ENCODE assay signal across 12 cellular contexts in the genomic region with DNA sequence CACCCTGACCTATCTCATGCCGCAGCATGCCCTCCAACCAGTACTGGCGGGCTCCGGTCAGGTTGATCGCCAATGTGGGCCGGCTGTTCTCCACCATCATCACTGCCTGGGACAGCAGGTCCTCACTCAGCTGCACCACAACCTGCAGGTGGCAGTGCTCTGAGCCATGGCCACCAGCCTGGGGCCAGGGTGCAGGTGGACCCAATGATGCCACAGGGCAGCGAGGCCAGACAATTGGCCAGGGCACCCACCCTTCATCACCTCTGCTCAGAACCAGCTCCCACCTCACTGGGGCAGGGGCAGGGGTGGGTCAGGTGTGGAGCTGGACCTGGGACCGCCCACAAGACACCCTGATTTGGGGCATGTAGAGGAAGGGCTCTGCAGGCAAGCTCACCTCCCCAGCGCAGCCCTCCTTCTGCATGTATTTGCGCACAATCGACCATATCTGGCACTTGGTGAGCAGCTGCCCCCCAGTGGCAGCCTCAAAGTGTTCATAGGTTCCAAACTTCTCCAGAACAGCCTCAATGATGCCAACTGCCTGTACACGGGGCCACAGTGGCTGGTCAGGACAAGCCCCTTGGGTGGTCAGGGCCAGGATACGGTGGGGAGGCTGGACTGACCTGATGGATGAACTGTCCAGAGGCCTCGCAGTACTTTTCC. TPM values are rescaled to one million over a fixed set of nuclear protein-coding genes. Genes with fewer than 3 reads are reported as not detected.
DNase-seq lines count a peak whose midpoint lies in the region; TF ChIP-seq lines count a peak whose summit lies in the region.
"Had no signal": no experiment of that assay in that cellular context is flagged by ENCODE, and none has a peak within 500 bp of the region (broad histone marks: within the 10 kb centered on the region; RNA-seq: fewer than 3 reads in every experiment).

No MANE protein-coding gene starts in this region.

- H3F3A ChIP-seq in PC-9 (ENCODE audit: insufficient read depth, low read depth) = peaks cover 40% of the 10 kb centered on the region

- intact Hi-C loops in PC-9 (cut with micrococcal nuclease; ENCODE audit: unreplicated experiment) (no loop called here), esophagus squamous epithelium (cut with DNase I) (no loop called here)

- H3K27me3 ChIP-seq in PC-9 (ENCODE audit: insufficient read depth, low read depth) = no peaks in the 10 kb centered on the region
- H3K27me3 ChIP-seq in esophagus squamous epithelium = no peaks in the 10 kb centered on the region

- no peaks in the 10 kb centered on the region for H4K20me1 ChIP-seq in PC-9 (ENCODE audit: insufficient read depth)

- BruUV-seq in PC-9 (replicated peaks; lab: Mats Ljungman, UMichigan) = no TSS peak

- peaks cover 44% of the 10 kb centered on the region for H3K4me1 ChIP-seq in PC-9 (replicated peaks; ENCODE audit: insufficient read depth)
- H3K4me1 ChIP-seq in esophagus squamous epithelium = peaks cover 39 to 94% (median 59%) of the 10 kb centered on the region in 3 donors

- WGBS in esophagus squamous epithelium, 2 donors = 59 to 60% methylated on average over 6 to 8 of the region's 13 CpGs

- peak; percentile 24 for DNase-seq in COLO668 (lab: John Stamatoyannopoulos, UW; ENCODE audit: unreplicated experiment)
- no peak for DNase-seq in PC-9
- no peak for DNase-seq in esophagus squamous epithelium (lab: John Stamatoyannopoulos, UW)
- no peak for DNase-seq in NCI-H2227 (lab: John Stamatoyannopoulos, UW; ENCODE audit: unreplicated experiment)
- DNase-seq in NCI-H1092 (lab: John Stamatoyannopoulos, UW) = no peak
- no peak for DNase-seq in activated CD4-positive, alpha-beta T cell treated with anti-CD3 and anti-CD28 coated beads for 1 hour
- DNase-seq: activated CD4-positive, alpha-beta T cell treated with anti-CD3 and anti-CD28 coated beads for 48 hours; heart left ventricle; lower lobe of right lung; NCI-H1436; psoas muscle had no signal

- H3K9me2 ChIP-seq in PC-9 (ENCODE audit: insufficient read depth) = no peaks in the 10 kb centered on the region

- no peaks in the 10 kb centered on the region for H3K9me3 ChIP-seq in PC-9 (ENCODE audit: insufficient read depth, low read depth)
- no peaks in the 10 kb centered on the region for H3K9me3 ChIP-seq in esophagus squamous epithelium
- H3K9me3 ChIP-seq: heart left ventricle, lower lobe of right lung, psoas muscle had no signal

- H3K4me3 ChIP-seq in PC-9 = no peak overlapping the region
- no peak overlapping the region for H3K4me3 ChIP-seq in esophagus squamous epithelium
- H3K4me3 ChIP-seq: lower lobe of right lung, psoas muscle had no signal

- no peak for TF ChIP-seq POLR2A in esophagus squamous epithelium (IDR thresholded peaks at IDR 0.05)

- H2AFZ ChIP-seq in PC-9 = no peak overlapping the region

- POLR2A ChIA-PET in PC-9 (lab: Charles Lee; ENCODE audit: unreplicated experiment) = interaction anchor here (0.6 kb wide), 1 partner anchor 9 kb away, joined by 4 read pairs; no protein-coding TSS in a partner anchor

- H3K36me3 ChIP-seq in PC-9 (ENCODE audit: low read depth) = no peaks in the 10 kb centered on the region
- H3K36me3 ChIP-seq in esophagus squamous epithelium = peaks cover 0 to 12% (median 0%) of the 10 kb centered on the region in 3 donors

- CTCF ChIA-PET in PC-9 (lab: Charles Lee) = no interaction called here

- peaks cover 16% of the 10 kb centered on the region for H3K79me2 ChIP-seq in PC-9 (ENCODE audit: low read depth)

- peak overlapping the region; percentile 92 for H3K4me2 ChIP-seq in PC-9

- TF ChIP-seq CTCF in GM12873 (IDR thresholded peaks at IDR 0.05; ENCODE audit: insufficient read depth, low read depth, low read length, missing control alignments) (peak; percentile 33), PC-9 (conservative IDR thresholded peaks at IDR 0.05) (no peak; the same call in 1 of the 2 replicates), esophagus squamous epithelium (IDR thresholded peaks at IDR 0.05) (peak in 4 of 6 experiments; percentile 9 to 34 (median 20))

- H3K27ac ChIP-seq in PC-9 = no peak overlapping the region
- H3K27ac ChIP-seq in esophagus squamous epithelium = peak overlapping the region; percentile 74 to 90 (median 84)
- H3K27ac ChIP-seq: heart left ventricle, lower lobe of right lung, psoas muscle had no signal

RNA-seq across cellular contexts. Expression of a gene that starts 4.2 kb away (rescaled TPM):
- total RNA-seq in PC-9 (2021) = 21.7 and 24.6 TPM in 2 replicates
- 10 to 100 TPM in 3 of 4 donors, 1 to 10 TPM in 1; 8.8 to 18.8 (median 13.4) TPM for total RNA-seq in esophagus squamous epithelium

RNA-seq across cellular contexts. Expression of a gene that starts 9.2 kb away (rescaled TPM):
- total RNA-seq in PC-9 (2021) (68.0 and 76.8 TPM in 2 replicates), esophagus squamous epithelium (10 to 100 TPM; 25.1 to 56.1 (median 36.7) TPM)

RNA-seq across cellular contexts. Expression of a gene that starts 10.4 kb away (rescaled TPM):
- 0.35 TPM in 1 of 2 replicates, not detected in the other for total RNA-seq in PC-9 (2021)
- 1 to 10 TPM; 1.1 to 2.3 (median 1.4) TPM for total RNA-seq in esophagus squamous epithelium

RNA-seq across cellular contexts. Expression of a gene that starts 12.4 kb away (rescaled TPM):
- total RNA-seq in PC-9 (2021) = 78.4 and 82.5 TPM in 2 replicates
- total RNA-seq in esophagus squamous epithelium = 10 to 100 TPM; 66.1 to 96.9 (median 81.9) TPM

RNA-seq across cellular contexts. Expression of a gene that starts 15.0 kb away (rescaled TPM):
- 96.9 and 100 TPM in 2 replicates for total RNA-seq in PC-9 (2021)
- total RNA-seq in esophagus squamous epithelium = 10 to 100 TPM in 3 of 4 donors, 1 to 10 TPM in 1; 3.7 to 59.5 (median 19.6) TPM
